In genomic region chr10:100653957-100654834, GRCh38 we compare ENCODE assay signal across 9 cellular contexts.
DNase-seq lines count a peak whose midpoint lies in the region; ATAC-seq and TF ChIP-seq lines count a peak whose summit lies in the region.
"Had no signal": no experiment of that assay in that cellular context is flagged by ENCODE, and none has a peak within 500 bp of the region (broad histone marks: within the 10 kb centered on the region; RNA-seq: fewer than 3 reads in every experiment).

No MANE protein-coding gene starts in this region.

- peaks cover 0 to 33% (median 16%) of the 10 kb centered on the region in 4 donors for H3K4me1 ChIP-seq in transverse colon

- peaks cover 20% of the 10 kb centered on the region for H3K4me1 Mint-ChIP-seq in T-helper 2 cell treated with Interferon-gamma antibody and Interleukin-4, amounts not matched to agents 5 μg/mL and 100 μg/mL, for 36 hours (ENCODE audit: low read depth)

- no peak overlapping the region for H3K27ac ChIP-seq in transverse colon
- H3K27ac ChIP-seq: 22Rv1 had no signal

- no peaks in the 10 kb centered on the region for H3K9me3 Mint-ChIP-seq in T-helper 2 cell treated with Interferon-gamma antibody and Interleukin-4, amounts not matched to agents 5 μg/mL and 100 μg/mL, for 36 hours

- no peak for ATAC-seq in GM21360 (IDR thresholded peaks at IDR 0.05; ENCODE audit: unreplicated experiment)
- no peak for ATAC-seq in GM18909 (IDR thresholded peaks at IDR 0.05; ENCODE audit: poor library complexity, unreplicated experiment)

- TF ChIP-seq CTCF in epithelial cell of proximal tubule (conservative IDR thresholded peaks at IDR 0.05; ENCODE audit: low read depth, low read length) (no peak), transverse colon (IDR thresholded peaks at IDR 0.05) (no peak)

- H3K36me3 Mint-ChIP-seq in T-helper 2 cell treated with Interferon-gamma antibody and Interleukin-4, amounts not matched to agents 5 μg/mL and 100 μg/mL, for 36 hours (ENCODE audit: low read depth), result no peaks in the 10 kb centered on the region

- TF ChIP-seq POLR2A in transverse colon (IDR thresholded peaks at IDR 0.05), result no peak

- peaks cover 63% of the 10 kb centered on the region for H3K27me3 Mint-ChIP-seq in T-helper 2 cell treated with Interferon-gamma antibody and Interleukin-4, amounts not matched to agents 5 μg/mL and 100 μg/mL, for 36 hours (ENCODE audit: low read depth)

- WGBS in transverse colon (ENCODE audit: low coverage in 1 of 2), 2 donors, result 4 to 10% methylated on average over 2 to 37 of the region's 64 CpGs

- no peak overlapping the region for H3K27ac Mint-ChIP-seq in T-helper 2 cell treated with Interferon-gamma antibody and Interleukin-4, amounts not matched to agents 5 μg/mL and 100 μg/mL, for 36 hours

- no peaks in the 10 kb centered on the region for H3K36me3 ChIP-seq in transverse colon

- peak overlapping the region; percentile 72 for H3K4me3 Mint-ChIP-seq in T-helper 2 cell treated with Interferon-gamma antibody and Interleukin-4, amounts not matched to agents 5 μg/mL and 100 μg/mL, for 36 hours

- peaks cover 79% of the 10 kb centered on the region for H3K27me3 ChIP-seq in transverse colon

- intact Hi-C loops in transverse colon (cut with DNase I; ENCODE audit: low total_unique reads), result no loop called here

- peak overlapping the region; percentile 30 for H3K4me3 ChIP-seq in epithelial cell of proximal tubule (ENCODE audit: low read depth, low read length)
- peak overlapping the region in 1 of 4 donors; percentile 30 for H3K4me3 ChIP-seq in transverse colon

- DNase-seq in DMS 273 (lab: John Stamatoyannopoulos, UW; ENCODE audit: unreplicated experiment), result peak; percentile 27
- no peak for DNase-seq in DMS 273 treated with DMSO at 0.1 percent for 48 hours (lab: John Stamatoyannopoulos, UW)
- DNase-seq in T-helper 2 cell treated with Interferon-gamma antibody and Interleukin-4, amounts not matched to agents 5 μg/mL and 100 μg/mL, for 36 hours (ENCODE audit: low spot score), result peak; percentile 27
- no peak for DNase-seq in epithelial cell of proximal tubule (ENCODE audit: low read depth)
- peak; percentile 47 to 62 for DNase-seq in stimulated activated CD4-positive, alpha-beta T cell treated with anti-CD3 and anti-CD28 coated beads, Interleukin-2, amount 100 ng/mL, for 24 hours
- DNase-seq in transverse colon, result no peak

- no peaks in the 10 kb centered on the region for H3K9me3 ChIP-seq in transverse colon

- no peak for TF ChIP-seq EP300 in transverse colon (IDR thresholded peaks at IDR 0.05; ENCODE audit: low read depth)

- in situ Hi-C loops in transverse colon (cut with MboI; ENCODE audit: low pct_ligation_motif_present in 1 of 4, low pct_unique_long_range_greater_than_20kb in 1 of 4, low sequenced_read_pairs in 3 of 4), result no loop called here

Comparison
In these comparisons a context has a peak if more than half of its experiments do, and no peak if none do; other contexts are left out.
1. DNase-seq: peak in DMS 273 (single experiment), T-helper 2 cell treated with Interferon-gamma antibody and Interleukin-4, amounts not matched to agents 5 μg/mL and 100 μg/mL, for 36 hours (single experiment) and stimulated activated CD4-positive, alpha-beta T cell treated with anti-CD3 and anti-CD28 coated beads, Interleukin-2, amount 100 ng/mL, for 24 hours (2 of 2); none in DMS 273 treated with DMSO at 0.1 percent for 48 hours (single experiment), epithelial cell of proximal tubule (single experiment) and transverse colon (single experiment).